Comparison of ENCODE assay signal across 24 cellular contexts in the genomic region with DNA sequence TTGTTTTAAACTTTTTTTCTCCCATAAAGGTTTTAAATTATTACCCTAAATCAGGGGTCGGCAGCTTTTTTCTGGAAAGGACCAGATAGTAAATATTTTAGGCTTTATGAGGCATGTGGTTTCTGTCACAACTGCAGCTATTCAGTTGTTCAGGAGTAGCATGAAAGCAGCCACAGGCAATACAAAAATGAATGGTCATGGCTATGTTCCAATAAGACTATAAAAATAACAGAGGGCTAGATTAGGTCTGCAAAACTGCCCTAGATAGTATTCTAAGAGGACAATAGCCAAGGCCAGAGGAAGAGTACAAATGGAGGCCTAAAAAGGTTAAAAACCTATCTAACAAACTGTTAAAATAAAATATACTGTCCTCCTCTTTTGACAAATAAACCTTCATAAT.
"Had no signal": no experiment of that assay in that cellular context is flagged by ENCODE, and none has a peak within 500 bp of the region (broad histone marks: within the 10 kb centered on the region; RNA-seq: fewer than 3 reads in every experiment).

No MANE protein-coding gene starts in this region.

- H3K27me3 ChIP-seq: body of pancreas, cardiac muscle cell, heart right ventricle, tibial artery had no signal

- H3K36me3 ChIP-seq: cardiac muscle cell had no signal

- H3K27ac ChIP-seq: body of pancreas, cardiac muscle cell, tibial artery had no signal

- H3K9me3 Mint-ChIP-seq: activated CD4-positive, alpha-beta memory T cell treated with anti-CD3 and anti-CD28 coated beads for 36 hours; activated naive CD8-positive, alpha-beta T cell treated with anti-CD3 and anti-CD28 coated beads, Interleukin-2, amount 50 U/mL, for 24 hours; activated T-helper 1 cell treated with anti-CD3 and anti-CD28 coated beads, Interleukin-12 subunit alpha, Interleukin-12 subunit beta, Interleukin-2, Interleukin-4 antibody, amounts not matched to agents 30 ng/mL and 10 ng/mL and 1 ng/mL, durations not matched to agents 14 hours and 24 hours and 36 hours; dendritic cell treated with granulocyte-macrophage colony-stimulating factor and Interleukin-4, amounts not matched to agents 40 ng/mL and 50 ng/mL, for 4 days; natural killer cell; stimulated activated naive CD8-positive, alpha-beta T cell treated with anti-CD3 and anti-CD28 coated beads, Interleukin-15, Interleukin-2, amounts not matched to agents 100 ng/mL and 50 ng/mL, for 24 hours; T-helper 1 cell treated with Interleukin-12 subunit alpha and Interleukin-12 subunit beta and Interleukin-4 antibody, amounts not matched to agents 30 μg/mL and 1 μg/mL, for 36 hours had no signal

- H3K4me1 Mint-ChIP-seq: activated naive CD8-positive, alpha-beta T cell treated with anti-CD3 and anti-CD28 coated beads, Interleukin-2, amount 50 U/mL, for 24 hours; natural killer cell had no signal

- H3K4me1 ChIP-seq: body of pancreas, tibial artery had no signal

- ATAC-seq: activated naive CD8-positive, alpha-beta T cell treated with anti-CD3 and anti-CD28 coated beads, Interleukin-2, amount 50 U/mL, for 24 hours; body of pancreas; left colon; natural killer cell had no signal

- H3K4me3 Mint-ChIP-seq: activated CD4-positive, alpha-beta memory T cell treated with anti-CD3 and anti-CD28 coated beads for 36 hours; activated naive CD8-positive, alpha-beta T cell treated with anti-CD3 and anti-CD28 coated beads, Interleukin-2, amount 50 U/mL, for 24 hours; activated T-helper 1 cell treated with anti-CD3 and anti-CD28 coated beads, Interleukin-12 subunit alpha, Interleukin-12 subunit beta, Interleukin-2, Interleukin-4 antibody, amounts not matched to agents 30 ng/mL and 10 ng/mL and 1 ng/mL, durations not matched to agents 14 hours and 24 hours and 36 hours; dendritic cell treated with granulocyte-macrophage colony-stimulating factor and Interleukin-4, amounts not matched to agents 40 ng/mL and 50 ng/mL, for 4 days; natural killer cell; stimulated activated naive CD8-positive, alpha-beta T cell treated with anti-CD3 and anti-CD28 coated beads, Interleukin-15, Interleukin-2, amounts not matched to agents 100 ng/mL and 50 ng/mL, for 24 hours; T-helper 1 cell treated with Interleukin-12 subunit alpha and Interleukin-12 subunit beta and Interleukin-4 antibody, amounts not matched to agents 30 μg/mL and 1 μg/mL, for 36 hours had no signal

- H3K4me3 ChIP-seq: body of pancreas, cardiac muscle cell, heart right ventricle, lung, tibial artery had no signal

- H3K9me3 ChIP-seq: body of pancreas, heart right ventricle, tibial artery had no signal

- H3K27me3 Mint-ChIP-seq: activated CD4-positive, alpha-beta memory T cell treated with anti-CD3 and anti-CD28 coated beads for 36 hours; activated naive CD8-positive, alpha-beta T cell treated with anti-CD3 and anti-CD28 coated beads, Interleukin-2, amount 50 U/mL, for 24 hours; dendritic cell treated with granulocyte-macrophage colony-stimulating factor and Interleukin-4, amounts not matched to agents 40 ng/mL and 50 ng/mL, for 4 days; progenitor cell of endocrine pancreas; stimulated activated naive CD8-positive, alpha-beta T cell treated with anti-CD3 and anti-CD28 coated beads, Interleukin-15, Interleukin-2, amounts not matched to agents 100 ng/mL and 50 ng/mL, for 24 hours had no signal

- DNase-seq: activated CD4-positive, alpha-beta memory T cell treated with anti-CD3 and anti-CD28 coated beads for 36 hours; activated CD4-positive, alpha-beta T cell treated with anti-CD3 and anti-CD28 coated beads for 48 hours; activated CD4-positive, CD25-positive, alpha-beta regulatory T cell; activated gamma-delta T cell; activated naive CD4-positive, alpha-beta T cell treated with anti-CD3 and anti-CD28 coated beads, Interleukin-2, amount 50 U/mL, for 16 hours; activated naive CD8-positive, alpha-beta T cell treated with anti-CD3 and anti-CD28 coated beads, Interleukin-2, amount 50 U/mL, for 24 hours; body of pancreas; effector CD4-positive, alpha-beta T cell; heart right ventricle; islet precursor cell; left colon; natural killer cell; retina; stimulated activated CD4-positive, alpha-beta T cell treated with anti-CD3 and anti-CD28 coated beads, Interleukin-12 subunit alpha, Interleukin-12 subunit beta, amount 100 ng/mL, for 4 hours; stimulated activated CD4-positive, alpha-beta T cell treated with anti-CD3 and anti-CD28 coated beads, Interleukin-1b, Interleukin-23, amount 100 ng/mL, for 48 hours; T1000; tibial artery had no signal

- H3K27ac Mint-ChIP-seq: activated CD4-positive, alpha-beta memory T cell treated with anti-CD3 and anti-CD28 coated beads for 36 hours; activated naive CD8-positive, alpha-beta T cell treated with anti-CD3 and anti-CD28 coated beads, Interleukin-2, amount 50 U/mL, for 24 hours; activated T-helper 1 cell treated with anti-CD3 and anti-CD28 coated beads, Interleukin-12 subunit alpha, Interleukin-12 subunit beta, Interleukin-2, Interleukin-4 antibody, amounts not matched to agents 30 ng/mL and 10 ng/mL and 1 ng/mL, durations not matched to agents 14 hours and 24 hours and 36 hours; natural killer cell; progenitor cell of endocrine pancreas; stimulated activated naive CD8-positive, alpha-beta T cell treated with anti-CD3 and anti-CD28 coated beads, Interleukin-15, Interleukin-2, amounts not matched to agents 100 ng/mL and 50 ng/mL, for 24 hours; T-helper 1 cell treated with Interleukin-12 subunit alpha and Interleukin-12 subunit beta and Interleukin-4 antibody, amounts not matched to agents 30 μg/mL and 1 μg/mL, for 36 hours had no signal
